ENCODE assay signal across 25 cellular contexts in the genomic region with DNA sequence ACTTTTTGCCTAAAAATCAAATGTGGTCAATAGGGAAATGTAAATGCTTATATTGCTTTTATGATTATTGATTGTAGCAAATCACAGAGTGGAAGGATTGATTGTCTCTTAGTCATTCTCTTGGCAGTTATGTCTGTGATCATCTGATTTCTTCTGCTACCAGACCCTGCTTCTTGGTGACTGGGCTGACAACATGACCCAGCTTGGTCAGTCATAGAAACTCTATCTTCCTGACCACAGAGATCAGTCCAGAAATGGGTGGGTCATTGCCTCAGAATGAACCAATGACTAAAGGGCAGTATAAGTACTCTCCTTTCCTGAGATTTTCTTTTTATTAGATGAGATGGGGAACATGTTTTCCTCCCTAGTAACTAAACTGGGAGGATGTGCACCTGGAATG.
A peak's percentile ranks its signal among the peaks of the same experiment; 100 is the strongest.
DNase-seq lines count a peak whose midpoint lies in the region; ATAC-seq, FAIRE-seq and TF ChIP-seq lines count a peak whose summit lies in the region.
"Had no signal": no experiment of that assay in that cellular context is flagged by ENCODE, and none has a peak within 500 bp of the region (broad histone marks: within the 10 kb centered on the region; RNA-seq: fewer than 3 reads in every experiment).

No MANE protein-coding gene starts in this region.

- peaks cover 5% of the 10 kb centered on the region for H3K36me3 Mint-ChIP-seq in astrocyte (ENCODE audit: low read depth, unreplicated experiment)
- H3K36me3 Mint-ChIP-seq: immature natural killer cell had no signal

- peak overlapping the region; percentile 64 for H3K27ac Mint-ChIP-seq in astrocyte (ENCODE audit: unreplicated experiment)
- H3K27ac Mint-ChIP-seq: CD4-positive, alpha-beta memory T cell; dendritic cell treated with granulocyte-macrophage colony-stimulating factor and Interleukin-4, amounts not matched to agents 40 ng/mL and 50 ng/mL, for 4 days; immature natural killer cell; nephron progenitor cell had no signal

- H3K27me3 ChIP-seq in astrocyte (ENCODE audit: insufficient read depth, low read length): no peaks in the 10 kb centered on the region
- H3K27me3 ChIP-seq: ascending aorta, upper lobe of left lung had no signal

- no peak overlapping the region for H3K4me2 ChIP-seq in astrocyte (ENCODE audit: low read length)

- H3K4me1 ChIP-seq in astrocyte (ENCODE audit: insufficient read depth, low read length): peaks cover 5% of the 10 kb centered on the region
- H3K4me1 ChIP-seq: ascending aorta, lower lobe of right lung, psoas muscle, upper lobe of left lung had no signal

- H4K20me1 ChIP-seq in astrocyte (ENCODE audit: insufficient read depth, low read length): no peaks in the 10 kb centered on the region

- no peaks in the 10 kb centered on the region for H3K27me3 Mint-ChIP-seq in astrocyte (ENCODE audit: low read depth, unreplicated experiment)
- H3K27me3 Mint-ChIP-seq: dendritic cell treated with granulocyte-macrophage colony-stimulating factor and Interleukin-4, amounts not matched to agents 40 ng/mL and 50 ng/mL, for 4 days had no signal

- no peak for TF ChIP-seq CTCF in astrocyte (IDR thresholded peaks at IDR 0.05; ENCODE audit: insufficient read depth, low read depth, low read length)

- peaks cover 40% of the 10 kb centered on the region for H3K4me1 Mint-ChIP-seq in astrocyte (ENCODE audit: low read depth, unreplicated experiment)
- H3K4me1 Mint-ChIP-seq: CD4-positive, alpha-beta memory T cell; immature natural killer cell; nephron progenitor cell had no signal

- H3K4me3 Mint-ChIP-seq in astrocyte (ENCODE audit: unreplicated experiment): peak overlapping the region; percentile 50
- H3K4me3 Mint-ChIP-seq: CD4-positive, alpha-beta memory T cell; dendritic cell treated with granulocyte-macrophage colony-stimulating factor and Interleukin-4, amounts not matched to agents 40 ng/mL and 50 ng/mL, for 4 days; immature natural killer cell; nephron progenitor cell had no signal

- H3K9me3 ChIP-seq in astrocyte (ENCODE audit: insufficient read depth, low read depth, low read length): peaks cover 3% of the 10 kb centered on the region

- no peak overlapping the region for H3K9ac ChIP-seq in astrocyte (ENCODE audit: low read length)

- FAIRE-seq in astrocyte (lab: Jason Lieb, UNC): no peak
- FAIRE-seq: GM12878, K562 had no signal

- peak; percentile 54 for DNase-seq in AG08395 (ENCODE audit: low spot score)
- DNase-seq in HS-27A (ENCODE audit: low read depth): peak; percentile 66
- DNase-seq in astrocyte (ENCODE audit: low read depth): peak; percentile 77
- DNase-seq in kidney tubule cell (ENCODE audit: low spot score): peak; percentile 44
- no peak for DNase-seq in GF-D8 (lab: John Stamatoyannopoulos, UW)
- DNase-seq in dedifferentiated amniotic fluid mesenchymal stem cell (ENCODE audit: extremely low spot score): no peak
- no peak for DNase-seq in occipital lobe (lab: John Stamatoyannopoulos, UW)
- DNase-seq: activated CD4-positive, alpha-beta T cell treated with anti-CD3 and anti-CD28 coated beads for 48 hours; activated CD8-positive, alpha-beta memory T cell treated with anti-CD3 and anti-CD28 coated beads, Interleukin-2, amount 50 U/mL, for 48 hours; CD4-positive, alpha-beta memory T cell; immature natural killer cell; lower lobe of right lung; NCI-H1092 treated with DMSO at 0.1 percent for 48 hours; nephron progenitor cell; OCI-M1; psoas muscle; stimulated activated naive CD4-positive, alpha-beta T cell; upper lobe of left lung had no signal

- H3K79me2 ChIP-seq in astrocyte (ENCODE audit: insufficient read depth, low read length): no peaks in the 10 kb centered on the region

- no peak overlapping the region for H3K27ac ChIP-seq in astrocyte (ENCODE audit: low read depth, low read length)
- H3K27ac ChIP-seq: ascending aorta, epithelial cell of prostate, lower lobe of right lung, psoas muscle, upper lobe of left lung had no signal

- ATAC-seq in HG03460 (IDR thresholded peaks at IDR 0.05; ENCODE audit: unreplicated experiment): no peak
- ATAC-seq: GM12878, K562, lower lobe of right lung had no signal

- H3K36me3 ChIP-seq in astrocyte (ENCODE audit: insufficient read depth, low read length): no peaks in the 10 kb centered on the region
- H3K36me3 ChIP-seq: ascending aorta, lower lobe of right lung, upper lobe of left lung had no signal

- peaks cover 17% of the 10 kb centered on the region for H3K9me3 Mint-ChIP-seq in astrocyte (ENCODE audit: unreplicated experiment)

- no peak overlapping the region for H2AFZ ChIP-seq in astrocyte (ENCODE audit: low read depth, low read length)

- no peak overlapping the region for H3K4me3 ChIP-seq in astrocyte (ENCODE audit: insufficient read depth, low read depth, low read length)
- H3K4me3 ChIP-seq: ascending aorta, GM12878, K562, lower lobe of right lung, psoas muscle, SK-N-MC, upper lobe of left lung had no signal

Comparison
In these comparisons a context has a peak if more than half of its experiments do, and no peak if none do; other contexts are left out.
1. DNase-seq: peak in AG08395 (single experiment), HS-27A (single experiment), astrocyte (single experiment) and kidney tubule cell (single experiment); none in GF-D8 (single experiment), dedifferentiated amniotic fluid mesenchymal stem cell (single experiment) and occipital lobe (single experiment).